In genomic region chr10:133272301-133272963, GRCh38 we compare ENCODE assay signal across 22 cellular contexts. TPM values are rescaled to one million over a fixed set of nuclear protein-coding genes. Genes with fewer than 3 reads are reported as not detected.
A peak's percentile ranks its signal among the peaks of the same experiment; 100 is the strongest.
DNase-seq lines count a peak whose midpoint lies in the region; ATAC-seq and TF ChIP-seq lines count a peak whose summit lies in the region.
"Had no signal": no experiment of that assay in that cellular context is flagged by ENCODE, and none has a peak within 500 bp of the region (broad histone marks: within the 10 kb centered on the region; RNA-seq: fewer than 3 reads in every experiment).

No MANE protein-coding gene starts in this region.

- H3K4me3 ChIP-seq in HEK293 (ENCODE audit: low read depth, low read length): no peak overlapping the region
- H3K4me3 ChIP-seq in neuronal stem cell (ENCODE audit: low read length in 2 of 2): no peak overlapping the region
- H3K4me3 ChIP-seq in esophagus squamous epithelium: no peak overlapping the region
- H3K4me3 ChIP-seq: A549; BLaER1 treated with 17β-estradiol and CSF1 and Interleukin-3, amounts not matched to agents 10 nM and 100 nM; GM23338; HAP-1 had no signal

- H3K27me3 ChIP-seq in neuronal stem cell (ENCODE audit: control insufficient read depth in 3 of 3, insufficient read depth in 3 of 3, low read depth in 1 of 3, low read length in 3 of 3): peaks cover 0 to 13% (median 6%) of the 10 kb centered on the region in 3 experiments
- peaks cover 0 to 37% (median 6%) of the 10 kb centered on the region in 4 donors for H3K27me3 ChIP-seq in esophagus squamous epithelium

- H4K8ac ChIP-seq in neuronal stem cell (ENCODE audit: low read depth, low read length): no peak overlapping the region

- no peaks in the 10 kb centered on the region for H3K36me3 Mint-ChIP-seq in T-helper 17 cell (ENCODE audit: low read depth)

- intact Hi-C loops in esophagus squamous epithelium (cut with DNase I): no loop called here

- TF ChIP-seq POLR2A in esophagus squamous epithelium (IDR thresholded peaks at IDR 0.05): no peak

- peak overlapping the region; percentile 44 for H3K9ac ChIP-seq in neuronal stem cell (ENCODE audit: low read depth, low read length, poor library complexity)

- H3K14ac ChIP-seq in neuronal stem cell (ENCODE audit: low read length): no peak overlapping the region

- no CpG with 5 or more reads among the region's 29 CpGs for WGBS in neuronal stem cell (ENCODE audit: extremely low coverage in 2 of 2, insufficient read length in 2 of 2, insufficient replicate concordance in 1 of 2), 2 donors
- 69% methylated on average over 7 of the region's 29 CpGs; no CpG with 5 or more reads in 1 of the 2 donors for WGBS in esophagus squamous epithelium, 2 donors

- H3K27ac ChIP-seq in HEK293 (ENCODE audit: extremely low read depth, low read depth, low read length): no peak overlapping the region
- no peak overlapping the region for H3K27ac ChIP-seq in neuronal stem cell (replicated peaks; ENCODE audit: low read length)
- no peak overlapping the region for H3K27ac ChIP-seq in esophagus squamous epithelium
- H3K27ac ChIP-seq: A549 had no signal

- POLR2A ChIA-PET in HEK293 (lab: Yijun Ruan, JAX): no interaction called here

- H3K27me3 Mint-ChIP-seq in T-helper 17 cell: no peaks in the 10 kb centered on the region
- H3K27me3 Mint-ChIP-seq: CD4-positive, alpha-beta T cell; CD8-positive, alpha-beta memory T cell had no signal

- H2BK12ac ChIP-seq in neuronal stem cell (ENCODE audit: low read length): peak overlapping the region; percentile 41

- H2BK5ac ChIP-seq in neuronal stem cell (ENCODE audit: low read length): no peak overlapping the region

- no peaks in the 10 kb centered on the region for H3K4me1 ChIP-seq in HEK293 (ENCODE audit: control insufficient read depth, insufficient read depth, low read length)
- peaks cover 8 to 15% of the 10 kb centered on the region in 2 donors for H3K4me1 ChIP-seq in neuronal stem cell (ENCODE audit: control insufficient read depth in 2 of 2, insufficient read depth in 1 of 2, low read depth in 1 of 2, low read length in 2 of 2)
- peaks cover 13 to 38% (median 20%) of the 10 kb centered on the region in 3 donors for H3K4me1 ChIP-seq in esophagus squamous epithelium
- H3K4me1 ChIP-seq: A549, HAP-1 had no signal

- peaks cover 6% of the 10 kb centered on the region for H3K4me1 Mint-ChIP-seq in T-helper 17 cell

- no peaks in the 10 kb centered on the region for H3K9me3 ChIP-seq in HEK293 (ENCODE audit: control insufficient read depth, insufficient read depth, low read depth, low read length)
- H3K9me3 ChIP-seq in T-helper 17 cell (ENCODE audit: control insufficient read depth, low read length, poor library complexity, severe bottlenecking): no peaks in the 10 kb centered on the region
- peaks cover 0 to 2% of the 10 kb centered on the region in 2 donors for H3K9me3 ChIP-seq in neuronal stem cell (replicated peaks in 1 of 2; ENCODE audit: control insufficient read depth in 2 of 2, insufficient read depth in 1 of 2, low read depth in 1 of 2, low read length in 2 of 2)
- H3K9me3 ChIP-seq in esophagus squamous epithelium: no peaks in the 10 kb centered on the region
- H3K9me3 ChIP-seq: A549; BE2C; BLaER1 treated with 17β-estradiol and CSF1 and Interleukin-3, amounts not matched to agents 10 nM and 100 nM; HAP-1 had no signal

- H3K27ac Mint-ChIP-seq in T-helper 17 cell: no peak overlapping the region
- H3K27ac Mint-ChIP-seq: CD4-positive, alpha-beta T cell; GM23338 had no signal

- no peak for ATAC-seq in T-helper 17 cell
- no peak for ATAC-seq in HG03521 (IDR thresholded peaks at IDR 0.05; ENCODE audit: unreplicated experiment)
- ATAC-seq: A549 had no signal

- DNase-seq in T-helper 17 cell (no peak), neuronal stem cell (ENCODE audit: low spot score) (no peak), esophagus squamous epithelium (lab: John Stamatoyannopoulos, UW) (no peak)
- no peak for DNase-seq in activated CD4-positive, alpha-beta T cell treated with anti-CD3 and anti-CD28 coated beads for 1 hour
- DNase-seq: 8988T; ACHN; AML-193; BE2C; CD4-positive, alpha-beta T cell; CD8-positive, alpha-beta memory T cell; DMS 273 treated with DMSO at 0.1 percent for 48 hours; DMS53; DMS79 treated with DMSO at 0.1 percent for 48 hours; GF-D8 had no signal

- H3K4ac ChIP-seq in neuronal stem cell (ENCODE audit: low read length): no peak overlapping the region

- no peak overlapping the region for H2AFZ ChIP-seq in neuronal stem cell (ENCODE audit: low read length)
- H2AFZ ChIP-seq: GM23338 had no signal

- H3K23ac ChIP-seq in neuronal stem cell (ENCODE audit: low read depth, low read length, poor library complexity): no peak overlapping the region

- H3K79me1 ChIP-seq in neuronal stem cell (ENCODE audit: low read depth, low read length): peaks cover 3% of the 10 kb centered on the region

- no peak overlapping the region for H2BK15ac ChIP-seq in neuronal stem cell (ENCODE audit: low read length)

- H2BK120ac ChIP-seq in neuronal stem cell (ENCODE audit: low read depth, low read length): no peak overlapping the region

- H2AK5ac ChIP-seq in neuronal stem cell (ENCODE audit: low read depth, low read length): peak overlapping the region; percentile 70

- H3K4me2 ChIP-seq in neuronal stem cell (ENCODE audit: insufficient read depth, low read length, poor library complexity, severe bottlenecking): no peak overlapping the region
- H3K4me2 ChIP-seq: A549, GM23338 had no signal

- H3K18ac ChIP-seq in neuronal stem cell (ENCODE audit: low read length): no peak overlapping the region

- peak overlapping the region; percentile 33 for H3K4me3 Mint-ChIP-seq in T-helper 17 cell
- H3K4me3 Mint-ChIP-seq: CD4-positive, alpha-beta T cell; GM23338 had no signal

- CTCF ChIA-PET in HEK293 (lab: Yijun Ruan, JAX): no interaction called here

- H3K36me3 ChIP-seq in HEK293 (ENCODE audit: control insufficient read depth in 2 of 2, insufficient read depth in 1 of 2, low read length in 2 of 2) (peaks cover 0 to 10% of the 10 kb centered on the region in 2 experiments; a peak in 1 of 3 replicates), neuronal stem cell (replicated peaks in 1 of 2; ENCODE audit: control insufficient read depth in 2 of 2, insufficient read depth in 2 of 2, low read length in 2 of 2) (no peaks in the 10 kb centered on the region), esophagus squamous epithelium (peaks cover 0 to 6% (median 0%) of the 10 kb centered on the region in 3 donors)
- H3K36me3 ChIP-seq: BE2C, HAP-1 had no signal

- no peak overlapping the region for H4K91ac ChIP-seq in neuronal stem cell (ENCODE audit: low read depth, low read length, poor library complexity)

- TF ChIP-seq CTCF in HEK293 (tag by site-specific recombination; IDR thresholded peaks at IDR 0.05) (no peak), esophagus squamous epithelium (IDR thresholded peaks at IDR 0.05) (no peak)

TF ChIP-seq in HEK293, 187 proteins besides CTCF, POLR2A, EP300 and RAD21 (continues in another document):
- no peak for TF ChIP-seq ZNF394 (tag by site-specific recombination; IDR thresholded peaks at IDR 0.05; ENCODE audit: borderline replicate concordance)
- no peak for TF ChIP-seq ZNF449 (tag by site-specific recombination; IDR thresholded peaks at IDR 0.05)
- no peak for TF ChIP-seq GLIS1 (tag by site-specific recombination; IDR thresholded peaks at IDR 0.05)
- TF ChIP-seq ZNF707 (tag by site-specific recombination; IDR thresholded peaks at IDR 0.05): no peak
- no peak for TF ChIP-seq PRDM4 (tag by site-specific recombination; IDR thresholded peaks at IDR 0.05)

RNA-seq across cellular contexts. Expression of gene ADAM8, which starts 4.2 kb away (rescaled TPM):
- 100 to 1,000 TPM; 157 to 188 TPM for total RNA-seq in T-helper 17 cell
- polyA plus RNA-seq in neuronal stem cell (2013, experiment 1 of 2): 1.1 TPM
- 1.3 TPM for polyA plus RNA-seq in neuronal stem cell (2013, experiment 2 of 2)
- 1 to 10 TPM; 3.3 to 5.7 (median 4.3) TPM for total RNA-seq in esophagus squamous epithelium

RNA-seq across cellular contexts. Expression of gene VENTX, which starts 34.8 kb away (rescaled TPM):
- total RNA-seq in T-helper 17 cell: under 1 TPM; 0.21 to 0.52 TPM
- polyA plus RNA-seq in neuronal stem cell (2013, experiment 1 of 2): 0.42 TPM
- 0.35 TPM for polyA plus RNA-seq in neuronal stem cell (2013, experiment 2 of 2)
- under 1 TPM in 3 of 4 donors, not detected in 1; 0.13 to 0.95 (median 0.82) TPM for total RNA-seq in esophagus squamous epithelium
- total RNA-seq: CD8-positive, alpha-beta memory T cell; Daoy; G401 had no signal
- polyA plus RNA-seq: A549; CD8-positive, alpha-beta memory T cell had no signal

RNA-seq across cellular contexts. Expression of gene TUBGCP2, which starts 36.2 kb away (rescaled TPM):
- total RNA-seq in T-helper 17 cell: 10 to 100 TPM; 73.6 to 75.4 TPM
- 33.5 TPM for polyA plus RNA-seq in neuronal stem cell (2013, experiment 1 of 2)
- 35.6 TPM for polyA plus RNA-seq in neuronal stem cell (2013, experiment 2 of 2)
- 10 to 100 TPM; 28.4 to 44.4 (median 38.9) TPM for total RNA-seq in esophagus squamous epithelium

RNA-seq across cellular contexts. Expression of gene ZNF511, which starts 36.3 kb away (rescaled TPM):
- total RNA-seq in T-helper 17 cell: 10 to 100 TPM; 28.1 to 33.2 TPM
- polyA plus RNA-seq in neuronal stem cell (2013, experiment 1 of 2): 40.1 TPM
- 35.5 TPM for polyA plus RNA-seq in neuronal stem cell (2013, experiment 2 of 2)
- 10 to 100 TPM; 16.1 to 26.7 (median 17.7) TPM for total RNA-seq in esophagus squamous epithelium

RNA-seq across cellular contexts. Expression of gene UTF1, which starts 42.4 kb away (rescaled TPM):
- total RNA-seq in T-helper 17 cell: not detected
- polyA plus RNA-seq in neuronal stem cell (2013, experiment 1 of 2): 0.35 TPM
- 0.33 TPM for polyA plus RNA-seq in neuronal stem cell (2013, experiment 2 of 2)
- total RNA-seq in esophagus squamous epithelium: not detected
- total RNA-seq: CD4-positive, alpha-beta T cell; CD8-positive, alpha-beta memory T cell; Daoy; G401 had no signal
- polyA plus RNA-seq: A549; CD8-positive, alpha-beta memory T cell had no signal

Comparison
In these comparisons a context has a peak if more than half of its experiments do, and no peak if none do; other contexts are left out.
1. RNA of gene ADAM8, which starts 4.2 kb away (total RNA-seq): 157 to 188 TPM in T-helper 17 cell; 3.3 to 5.7 TPM in esophagus squamous epithelium; every median in the first group is over 10 times any median in the second.